39 cellular contexts compared by ENCODE assay signal in the genomic region with DNA sequence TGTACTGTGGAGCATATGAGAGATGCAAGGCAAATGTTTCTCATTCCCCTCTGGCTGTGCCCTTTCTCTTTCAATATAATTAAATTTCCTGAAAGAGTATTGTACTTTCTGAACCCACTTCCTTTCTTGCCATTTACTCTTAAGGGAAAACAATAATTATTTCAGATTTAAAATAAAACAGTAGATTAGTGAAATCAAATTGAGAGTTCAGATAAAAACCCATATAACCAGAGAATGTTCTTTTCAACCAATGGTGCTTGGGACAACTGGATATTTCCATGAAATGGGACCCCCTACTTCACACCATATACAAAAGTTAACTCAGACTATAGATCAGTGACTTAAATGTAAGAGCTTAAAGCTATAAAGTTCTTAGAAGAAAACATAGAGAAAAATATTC.
"Had no signal": no experiment of that assay in that cellular context is flagged by ENCODE, and none has a peak within 500 bp of the region (broad histone marks: within the 10 kb centered on the region; RNA-seq: fewer than 3 reads in every experiment).

No MANE protein-coding gene starts in this region.

- FAIRE-seq: astrocyte, bronchial epithelial cell had no signal

- H3K27me3 ChIP-seq: adrenal gland, ascending aorta, body of pancreas, brain microvascular endothelial cell, breast epithelium had no signal

- H3K27ac Mint-ChIP-seq: activated naive CD4-positive, alpha-beta T cell treated with anti-CD3 and anti-CD28 coated beads for 36 hours; activated naive CD4-positive, alpha-beta T cell treated with anti-CD3 and anti-CD28 coated beads, Interleukin-2, amount 10 ng/mL, durations not matched to agents 7 days and 5 days; activated naive CD4-positive, alpha-beta T cell treated with anti-CD3 and anti-CD28 coated beads, Interleukin-2, amount 50 U/mL, for 24 hours; activated naive CD4-positive, alpha-beta T cell treated with anti-CD3 and anti-CD28 coated beads, Interleukin-2, amount 50 U/mL, for 72 hours; activated naive CD8-positive, alpha-beta T cell; activated naive CD8-positive, alpha-beta T cell treated with anti-CD3 and anti-CD28 coated beads for 36 hours; activated naive CD8-positive, alpha-beta T cell treated with anti-CD3 and anti-CD28 coated beads, Interleukin-2, amount 10 ng/mL, durations not matched to agents 7 days and 5 days; activated naive CD8-positive, alpha-beta T cell treated with anti-CD3 and anti-CD28 coated beads, Interleukin-2, amount 50 U/mL, for 24 hours; activated T-cell treated with anti-CD3 and anti-CD28 coated beads, Interleukin-2, amount 50 U/mL, for 24 hours; activated T-cell treated with anti-CD3 and anti-CD28 coated beads, Interleukin-2, amount 50 U/mL, for 72 hours; activated T-helper 1 cell treated with anti-CD3 and anti-CD28 coated beads, Interleukin-12 subunit alpha, Interleukin-12 subunit beta, Interleukin-2, Interleukin-4 antibody, amounts not matched to agents 30 ng/mL and 10 ng/mL and 1 ng/mL, durations not matched to agents 14 hours and 24 hours and 36 hours; activated T-helper 17 cell treated with anti-CD3 and anti-CD28 coated beads, Interleukin-2, amount 50 U/mL, for 72 hours; activated T-helper 2 cell treated with anti-CD3 and anti-CD28 coated beads, Interferon-gamma antibody, Interleukin-2, Interleukin-4, amounts not matched to agents 10 μg/mL and 5 μg/mL and 100 μg/mL, durations not matched to agents 14 hours and 24 hours and 36 hours; brain had no signal

- H3K9me3 Mint-ChIP-seq: activated naive CD4-positive, alpha-beta T cell treated with anti-CD3 and anti-CD28 coated beads for 36 hours; activated naive CD4-positive, alpha-beta T cell treated with anti-CD3 and anti-CD28 coated beads, Interleukin-2, amount 10 ng/mL, durations not matched to agents 7 days and 5 days; activated naive CD4-positive, alpha-beta T cell treated with anti-CD3 and anti-CD28 coated beads, Interleukin-2, amount 50 U/mL, for 24 hours; activated naive CD4-positive, alpha-beta T cell treated with anti-CD3 and anti-CD28 coated beads, Interleukin-2, amount 50 U/mL, for 72 hours; activated naive CD8-positive, alpha-beta T cell treated with anti-CD3 and anti-CD28 coated beads for 36 hours; activated naive CD8-positive, alpha-beta T cell treated with anti-CD3 and anti-CD28 coated beads, Interleukin-2, amount 10 ng/mL, durations not matched to agents 7 days and 5 days; activated naive CD8-positive, alpha-beta T cell treated with anti-CD3 and anti-CD28 coated beads, Interleukin-2, amount 50 U/mL, for 24 hours; activated T-cell treated with anti-CD3 and anti-CD28 coated beads, Interleukin-2, amount 50 U/mL, for 24 hours; activated T-cell treated with anti-CD3 and anti-CD28 coated beads, Interleukin-2, amount 50 U/mL, for 4 hours; activated T-cell treated with anti-CD3 and anti-CD28 coated beads, Interleukin-2, amount 50 U/mL, for 72 hours; activated T-helper 1 cell treated with anti-CD3 and anti-CD28 coated beads, Interleukin-12 subunit alpha, Interleukin-12 subunit beta, Interleukin-2, Interleukin-4 antibody, amounts not matched to agents 30 ng/mL and 10 ng/mL and 1 ng/mL, durations not matched to agents 14 hours and 24 hours and 36 hours; activated T-helper 17 cell treated with anti-CD3 and anti-CD28 coated beads, Interleukin-2, amount 50 U/mL, for 72 hours; activated T-helper 2 cell treated with anti-CD3 and anti-CD28 coated beads, Interferon-gamma antibody, Interleukin-2, Interleukin-4, amounts not matched to agents 10 μg/mL and 5 μg/mL and 100 μg/mL, durations not matched to agents 14 hours and 24 hours and 36 hours; brain; central memory CD8-positive, alpha-beta T cell had no signal

- H3K4me3 ChIP-seq: adrenal gland, ascending aorta, body of pancreas, breast epithelium had no signal

- H3K4me1 ChIP-seq: ascending aorta, body of pancreas, breast epithelium had no signal

- H3K4me1 Mint-ChIP-seq: activated naive CD8-positive, alpha-beta T cell treated with anti-CD3 and anti-CD28 coated beads for 36 hours; activated T-helper 17 cell treated with anti-CD3 and anti-CD28 coated beads, Interleukin-2, amount 50 U/mL, for 72 hours; brain had no signal

- H3K36me3 Mint-ChIP-seq: activated naive CD4-positive, alpha-beta T cell treated with anti-CD3 and anti-CD28 coated beads, Interleukin-2, amount 10 ng/mL, durations not matched to agents 7 days and 5 days; activated naive CD8-positive, alpha-beta T cell treated with anti-CD3 and anti-CD28 coated beads, Interleukin-2, amount 10 ng/mL, durations not matched to agents 7 days and 5 days had no signal

- H3K27ac ChIP-seq: adrenal gland, ascending aorta, body of pancreas, brain microvascular endothelial cell, breast epithelium had no signal

- ATAC-seq: activated naive CD4-positive, alpha-beta T cell treated with anti-CD3 and anti-CD28 coated beads, Interleukin-2, amount 50 U/mL, for 72 hours; activated naive CD8-positive, alpha-beta T cell treated with anti-CD3 and anti-CD28 coated beads, Interleukin-2, amount 50 U/mL, for 24 hours; activated T-cell treated with anti-CD3 and anti-CD28 coated beads, Interleukin-2, amount 50 U/mL, for 4 hours; activated T-cell treated with anti-CD3 and anti-CD28 coated beads, Interleukin-2, amount 50 U/mL, for 72 hours; activated T-helper 17 cell treated with anti-CD3 and anti-CD28 coated beads, Interleukin-2, amount 50 U/mL, for 72 hours; body of pancreas had no signal

- H3K4me3 Mint-ChIP-seq: activated naive CD4-positive, alpha-beta T cell treated with anti-CD3 and anti-CD28 coated beads for 36 hours; activated naive CD4-positive, alpha-beta T cell treated with anti-CD3 and anti-CD28 coated beads, Interleukin-2, amount 10 ng/mL, durations not matched to agents 7 days and 5 days; activated naive CD4-positive, alpha-beta T cell treated with anti-CD3 and anti-CD28 coated beads, Interleukin-2, amount 50 U/mL, for 24 hours; activated naive CD8-positive, alpha-beta T cell; activated naive CD8-positive, alpha-beta T cell treated with anti-CD3 and anti-CD28 coated beads for 36 hours; activated naive CD8-positive, alpha-beta T cell treated with anti-CD3 and anti-CD28 coated beads, Interleukin-2, amount 10 ng/mL, durations not matched to agents 7 days and 5 days; activated naive CD8-positive, alpha-beta T cell treated with anti-CD3 and anti-CD28 coated beads, Interleukin-2, amount 50 U/mL, for 24 hours; activated T-cell treated with anti-CD3 and anti-CD28 coated beads, Interleukin-2, amount 50 U/mL, for 24 hours; activated T-cell treated with anti-CD3 and anti-CD28 coated beads, Interleukin-2, amount 50 U/mL, for 4 hours; activated T-cell treated with anti-CD3 and anti-CD28 coated beads, Interleukin-2, amount 50 U/mL, for 72 hours; activated T-helper 1 cell treated with anti-CD3 and anti-CD28 coated beads, Interleukin-12 subunit alpha, Interleukin-12 subunit beta, Interleukin-2, Interleukin-4 antibody, amounts not matched to agents 30 ng/mL and 10 ng/mL and 1 ng/mL, durations not matched to agents 14 hours and 24 hours and 36 hours; activated T-helper 17 cell treated with anti-CD3 and anti-CD28 coated beads, Interleukin-2, amount 50 U/mL, for 72 hours; brain; central memory CD8-positive, alpha-beta T cell had no signal

- H3K9me3 ChIP-seq: adrenal gland, ascending aorta, body of pancreas, breast epithelium had no signal

- DNase-seq: activated effector memory CD4-positive, alpha-beta T cell treated with anti-CD3 and anti-CD28 coated beads, Interleukin-2, amount 50 U/mL, for 16 hours; activated effector memory CD4-positive, alpha-beta T cell treated with Interleukin-2 at 50 U/mL for 16 hours; activated gamma-delta T cell; activated gamma-delta T cell treated with Interleukin-2 at 50 U/mL for 16 hours; activated naive CD4-positive, alpha-beta T cell; activated naive CD4-positive, alpha-beta T cell treated with anti-CD3 and anti-CD28 coated beads for 36 hours; activated naive CD4-positive, alpha-beta T cell treated with anti-CD3 and anti-CD28 coated beads, Interleukin-2, amount 10 ng/mL, durations not matched to agents 7 days and 5 days; activated naive CD4-positive, alpha-beta T cell treated with anti-CD3 and anti-CD28 coated beads, Interleukin-2, amount 50 U/mL, for 16 hours; activated naive CD4-positive, alpha-beta T cell treated with Interleukin-2 at 50 U/mL for 16 hours; activated naive CD8-positive, alpha-beta T cell treated with anti-CD3 and anti-CD28 coated beads for 36 hours; activated naive CD8-positive, alpha-beta T cell treated with anti-CD3 and anti-CD28 coated beads, Interleukin-2, amount 10 ng/mL, durations not matched to agents 7 days and 5 days; activated naive CD8-positive, alpha-beta T cell treated with anti-CD3 and anti-CD28 coated beads, Interleukin-2, amount 50 U/mL, for 24 hours; activated T-cell treated with anti-CD3 and anti-CD28 coated beads, Interleukin-2, amount 50 U/mL, for 1 hour; activated T-cell treated with anti-CD3 and anti-CD28 coated beads, Interleukin-2, amount 50 U/mL, for 24 hours; activated T-cell treated with anti-CD3 and anti-CD28 coated beads, Interleukin-2, amount 50 U/mL, for 4 hours; activated T-cell treated with anti-CD3 and anti-CD28 coated beads, Interleukin-2, amount 50 U/mL, for 48 hours; activated T-cell treated with anti-CD3 and anti-CD28 coated beads, Interleukin-2, amount 50 U/mL, for 72 hours; adrenal gland; amniotic stem cell; amygdala; anterior cingulate cortex; aorta; body of pancreas; brain microvascular endothelial cell; caudate nucleus; central memory CD4-positive, alpha-beta T cell; cerebellar nuclear complex had no signal
